14 cellular contexts compared by ENCODE assay signal in the genomic region with DNA sequence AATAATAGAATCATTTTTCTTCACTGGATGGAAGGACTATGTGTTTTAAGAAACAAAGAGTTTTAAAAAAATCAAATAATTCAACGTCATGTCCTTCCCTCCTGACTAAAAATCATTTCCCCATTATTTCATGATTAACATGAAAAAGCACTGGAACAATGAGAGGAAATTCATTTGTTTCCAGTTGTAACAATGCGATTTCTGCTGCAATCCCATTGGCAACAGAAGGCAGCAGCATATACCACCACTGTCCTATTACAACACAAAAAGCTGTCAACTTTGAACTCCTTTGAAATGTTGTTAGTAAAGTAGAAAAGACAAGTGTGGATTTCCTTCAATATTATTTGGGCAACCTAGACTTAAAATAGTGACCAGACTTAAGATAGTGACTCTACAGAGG. TPM values are rescaled to one million over a fixed set of nuclear protein-coding genes. Genes with fewer than 3 reads are reported as not detected.
DNase-seq lines count a peak whose midpoint lies in the region; ATAC-seq, FAIRE-seq and TF ChIP-seq lines count a peak whose summit lies in the region.
"Had no signal": no experiment of that assay in that cellular context is flagged by ENCODE, and none has a peak within 500 bp of the region (broad histone marks: within the 10 kb centered on the region; RNA-seq: fewer than 3 reads in every experiment).

No MANE protein-coding gene starts in this region.

- H3K9me3 ChIP-seq in left ventricle myocardium inferior (replicated peaks), result no peaks in the 10 kb centered on the region
- H3K9me3 ChIP-seq in kidney (ENCODE audit: control insufficient read depth in 1 of 2, low read length in 2 of 2), result no peaks in the 10 kb centered on the region
- H3K9me3 ChIP-seq: BLaER1 had no signal

- peak; percentile 10 for TF ChIP-seq CTCF in left ventricle myocardium inferior (IDR thresholded peaks at IDR 0.05; ENCODE audit: borderline replicate concordance)
- TF ChIP-seq CTCF in endothelial cell (IDR thresholded peaks at IDR 0.05; ENCODE audit: unreplicated experiment), result no peak
- no peak for TF ChIP-seq CTCF in kidney (IDR thresholded peaks at IDR 0.05; ENCODE audit: borderline replicate concordance, extremely low read depth, insufficient read depth)

- no peak for ATAC-seq in Right ventricle myocardium inferior

- H3K27ac Mint-ChIP-seq in endothelial cell (ENCODE audit: unreplicated experiment), result peak overlapping the region; percentile 65

- no peaks in the 10 kb centered on the region for H3K27me3 ChIP-seq in left ventricle myocardium inferior (ENCODE audit: low read depth)
- H3K27me3 ChIP-seq: BLaER1 had no signal

- no peaks in the 10 kb centered on the region for H3K27me3 Mint-ChIP-seq in endothelial cell (ENCODE audit: unreplicated experiment)

- DNase-seq in left ventricle myocardium inferior (no peak), Right ventricle myocardium inferior (ENCODE audit: missing footprints) (no peak), endothelial cell (ENCODE audit: low spot score) (no peak), kidney (no peak), COR-L47 (lab: John Stamatoyannopoulos, UW) (no peak), OCI-M1 (lab: John Stamatoyannopoulos, UW) (no peak), dedifferentiated amniotic fluid mesenchymal stem cell (ENCODE audit: extremely low spot score) (no peak)
- DNase-seq: 8988T; AML-193; CD8-positive, alpha-beta memory T cell; GF-D8; GM23248; H7 had no signal

- intact Hi-C loops in left ventricle myocardium inferior (cut with micrococcal nuclease), result no loop called here
- intact Hi-C loops in Right ventricle myocardium inferior (cut with DNase I), result loop anchor here (5.0 kb wide), 1 partner anchor 33 kb away; no protein-coding TSS in a partner anchor
- intact Hi-C loops in kidney (cut with DNase I), result no loop called here

- H3K4me3 Mint-ChIP-seq in endothelial cell (ENCODE audit: unreplicated experiment), result no peak overlapping the region

- H3K4me1 ChIP-seq in left ventricle myocardium inferior (peaks cover 50% of the 10 kb centered on the region), kidney (ENCODE audit: control insufficient read depth in 1 of 2, insufficient read depth in 1 of 2, low read depth in 1 of 2, low read length in 2 of 2) (no peaks in the 10 kb centered on the region)

- H3K36me3 Mint-ChIP-seq in endothelial cell (ENCODE audit: low read depth, unreplicated experiment), result no peaks in the 10 kb centered on the region

- no peak overlapping the region for H3K9ac ChIP-seq in kidney (ENCODE audit: low read length in 2 of 2)
- H3K9ac ChIP-seq: BLaER1, GM23248 had no signal

- H3K4me3 ChIP-seq in left ventricle myocardium inferior (no peak overlapping the region), kidney (ENCODE audit: low read length in 2 of 2) (no peak overlapping the region)
- H3K4me3 ChIP-seq: BLaER1, GM23248 had no signal

- H3K36me3 ChIP-seq in left ventricle myocardium inferior (no peaks in the 10 kb centered on the region), kidney (ENCODE audit: control insufficient read depth in 1 of 2, insufficient read depth in 2 of 2, low read length in 2 of 2) (no peaks in the 10 kb centered on the region)
- H3K36me3 ChIP-seq: BLaER1 had no signal

- no peaks in the 10 kb centered on the region for H3K9me3 Mint-ChIP-seq in endothelial cell (ENCODE audit: unreplicated experiment)
- H3K9me3 Mint-ChIP-seq: CD8-positive, alpha-beta memory T cell had no signal

- peaks cover 52% of the 10 kb centered on the region for H3K4me1 Mint-ChIP-seq in endothelial cell (ENCODE audit: unreplicated experiment)

- peak overlapping the region; percentile 47 for H3K27ac ChIP-seq in left ventricle myocardium inferior (replicated peaks)
- no peak overlapping the region for H3K27ac ChIP-seq in kidney (ENCODE audit: low read depth in 2 of 2, low read length in 2 of 2)
- H3K27ac ChIP-seq: BLaER1, GM23248 had no signal

- peak; percentile 57 for FAIRE-seq in kidney (lab: Jason Lieb, UNC)

RNA-seq across cellular contexts. Expression of a gene that starts 3.1 kb away (rescaled TPM):
- total RNA-seq in left ventricle myocardium inferior, result 10.3 TPM
- 11.4 TPM for total RNA-seq in Right ventricle myocardium inferior
- 2.0 TPM for total RNA-seq in endothelial cell (ENCODE audit: unreplicated experiment)
- total RNA-seq in kidney, result 8.5 TPM
- 5.8 TPM for polyA plus RNA-seq in kidney (ENCODE audit: insufficient read depth, low read depth, low replicate concordance)

RNA-seq across cellular contexts. Expression of a gene that starts 39.9 kb away (rescaled TPM):
- total RNA-seq in left ventricle myocardium inferior, result 35.7 TPM
- 30.1 TPM for total RNA-seq in Right ventricle myocardium inferior
- total RNA-seq in endothelial cell (ENCODE audit: unreplicated experiment), result 47.9 TPM
- total RNA-seq in kidney, result 8.0 TPM
- polyA plus RNA-seq in kidney (ENCODE audit: insufficient read depth, low read depth, low replicate concordance), result 1.5 TPM
